ENCODE assay signal across 8 cellular contexts in the genomic region with DNA sequence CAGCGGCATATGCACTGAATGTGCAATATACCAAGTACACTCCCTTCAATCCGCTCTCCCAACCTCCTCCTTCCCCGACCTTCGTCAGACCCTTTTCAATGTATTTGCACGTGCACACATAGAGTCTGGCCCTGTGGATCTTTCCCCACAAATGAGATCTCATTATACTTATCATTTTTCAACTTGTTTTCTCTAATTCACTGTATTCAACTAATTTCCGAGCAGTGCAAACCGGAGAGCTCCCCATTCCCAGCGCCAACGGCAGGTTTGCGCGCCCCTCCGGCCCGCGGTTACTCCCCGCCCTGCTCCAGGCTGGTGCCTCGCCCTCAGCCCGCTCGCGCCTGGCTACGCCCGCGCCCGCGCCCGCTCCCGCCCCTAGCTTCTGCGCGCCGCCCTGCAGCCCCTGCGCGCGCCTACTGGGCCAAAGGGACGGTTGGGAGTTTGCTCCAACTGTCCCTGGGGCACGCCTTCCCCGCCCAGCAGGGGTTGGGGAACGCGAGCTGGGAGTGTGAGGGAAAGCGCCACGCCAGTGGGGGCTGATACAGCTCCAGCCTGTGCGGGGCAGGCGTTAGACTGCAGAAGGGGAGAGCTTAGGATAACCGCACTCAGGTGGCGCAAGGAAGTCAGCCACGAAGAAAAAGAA. TPM values are rescaled to one million over a fixed set of nuclear protein-coding genes. Genes with fewer than 3 reads are reported as not detected.
DNase-seq lines count a peak whose midpoint lies in the region; ATAC-seq and TF ChIP-seq lines count a peak whose summit lies in the region.

No MANE protein-coding gene starts in this region.

- no peak for TF ChIP-seq POLR2A in NB4 (IDR thresholded peaks at IDR 0.05; ENCODE audit: extremely low read depth, insufficient read length)

- DNase-seq in Daoy (ENCODE audit: low read depth) (peak; percentile 89), NB4 (ENCODE audit: low read depth) (peak; percentile 82), epithelial cell of esophagus (ENCODE audit: low read depth) (peak; percentile 62), GM10248 (ENCODE audit: extremely low spot score) (no peak), kidney glomerular epithelial cell (lab: John Stamatoyannopoulos, UW) (no peak)

- peaks cover 36% of the 10 kb centered on the region for H3K4me1 Mint-ChIP-seq in nephron

- H3K4me3 Mint-ChIP-seq in nephron, result peak overlapping the region; percentile 48 to 57 (median 53)

- H3K9me3 Mint-ChIP-seq in nephron, result no peaks in the 10 kb centered on the region

- POLR2A ChIA-PET in GM10248 (lab: Yijun Ruan, JAX), result interaction anchor here (0.6 kb wide), 1 partner anchor 38 kb away, joined by 3 read pairs; no protein-coding TSS in a partner anchor

- H3K27ac ChIP-seq in VCaP, result peak overlapping the region; percentile 36; the same call in 1 of the 2 replicates

- H3K27me3 Mint-ChIP-seq in nephron (ENCODE audit: low read depth), result peaks cover 94% of the 10 kb centered on the region

- CTCF ChIA-PET in GM10248 (lab: Yijun Ruan, JAX), result interaction anchor here (1.0 to 1.5 kb wide), 5 partner anchors 11 to 523 kb away, joined by 3 to 5 read pairs (median 3); a partner anchor contains a TSS

- ATAC-seq in GM21390 (IDR thresholded peaks at IDR 0.05; ENCODE audit: unreplicated experiment), result no peak

- TF ChIP-seq CTCF in NB4 (IDR thresholded peaks at IDR 0.05; ENCODE audit: low read depth, low read length) (no peak), VCaP (conservative IDR thresholded peaks at IDR 0.05) (peak; percentile 49), epithelial cell of esophagus (IDR thresholded peaks at IDR 0.05; ENCODE audit: insufficient read depth, low read depth, low read length, missing control alignments) (peak; percentile 18), nephron (IDR thresholded peaks at IDR 0.05; ENCODE audit: unreplicated experiment in 3 of 3) (peak in 2 of 3 experiments; percentile 25 to 29), GM10248 (IDR thresholded peaks at IDR 0.05; ENCODE audit: control extremely low read depth, extremely low read depth, low read depth, missing control alignments) (no peak)

- H3K4me3 ChIP-seq in NB4 (ENCODE audit: low read depth, low read length) (peak overlapping the region; percentile 54), epithelial cell of esophagus (ENCODE audit: low read length) (peak overlapping the region; percentile 41)

- no peaks in the 10 kb centered on the region for H3K36me3 Mint-ChIP-seq in nephron (ENCODE audit: low read depth)

- H3K27ac Mint-ChIP-seq in nephron, result no peak overlapping the region

RNA-seq across cellular contexts. Expression of a gene that starts 3.3 kb away (rescaled TPM):
- total RNA-seq in Daoy (2014; rRNA removed; shearing (Covaris generic)), result not detected in 2 replicates

RNA-seq across cellular contexts. Expression of a gene that starts 16.3 kb away (rescaled TPM):
- total RNA-seq in Daoy (2014; rRNA removed; shearing (Covaris generic)), result 126 and 136 TPM in 2 replicates

RNA-seq across cellular contexts. Expression of a gene that starts 50.8 kb away (rescaled TPM):
- total RNA-seq in Daoy (2014; rRNA removed; shearing (Covaris generic)), result 0.95 and 2.1 TPM in 2 replicates

RNA-seq across cellular contexts. Expression of a gene that starts 57.1 kb away (rescaled TPM):
- 6.2 and 7.1 TPM in 2 replicates for total RNA-seq in Daoy (2014; rRNA removed; shearing (Covaris generic))

Comparison
In these comparisons a context has a peak if more than half of its experiments do, and no peak if none do; other contexts are left out.
1. DNase-seq: peak in Daoy (single experiment), NB4 (single experiment) and epithelial cell of esophagus (single experiment); none in GM10248 (single experiment) and kidney glomerular epithelial cell (single experiment).
2. CTCF ChIP-seq: peak in VCaP (single experiment), epithelial cell of esophagus (single experiment) and nephron (2 of 3); none in NB4 (single experiment) and GM10248 (single experiment).